23 cellular contexts compared by ENCODE assay signal in the genomic region with DNA sequence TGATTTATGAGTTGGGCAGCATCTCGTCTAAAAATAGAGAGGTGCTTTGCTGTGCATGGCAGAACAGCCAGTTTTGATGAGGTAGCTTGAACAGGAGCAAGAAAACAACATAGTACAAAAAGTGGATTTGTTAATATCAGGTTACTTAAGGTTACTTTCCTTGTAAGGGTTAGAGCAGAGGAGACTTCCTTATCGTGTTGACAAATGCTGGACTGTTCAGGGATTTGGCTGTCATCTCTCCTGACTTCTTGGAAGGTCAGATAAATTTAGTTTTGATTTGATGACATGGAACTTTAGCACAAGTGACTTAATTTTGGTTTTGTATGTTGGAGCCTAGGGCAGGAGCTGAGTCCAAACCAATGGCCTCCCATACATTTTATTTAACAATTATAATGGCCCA.
"Had no signal": no experiment of that assay in that cellular context is flagged by ENCODE, and none has a peak within 500 bp of the region (broad histone marks: within the 10 kb centered on the region; RNA-seq: fewer than 3 reads in every experiment).

No MANE protein-coding gene starts in this region.

- H3K27ac ChIP-seq: brain microvascular endothelial cell had no signal

- H3K9me3 Mint-ChIP-seq: activated CD4-positive, alpha-beta memory T cell treated with anti-CD3 and anti-CD28 coated beads, Interleukin-2, amount 10 ng/mL, durations not matched to agents 7 days and 5 days; endodermal cell had no signal

- H3K36me3 ChIP-seq: brain microvascular endothelial cell had no signal

- H3K27me3 Mint-ChIP-seq: activated CD4-positive, alpha-beta memory T cell treated with anti-CD3 and anti-CD28 coated beads, Interleukin-2, amount 10 ng/mL, durations not matched to agents 7 days and 5 days; activated CD4-positive, alpha-beta T cell treated with anti-CD3 and anti-CD28 coated beads, Interleukin-2, amount 10 ng/mL, durations not matched to agents 7 days and 5 days; activated naive CD4-positive, alpha-beta T cell treated with anti-CD3 and anti-CD28 coated beads, Interleukin-2, amount 10 ng/mL, durations not matched to agents 7 days and 5 days; central memory CD8-positive, alpha-beta T cell had no signal

- H3K27me3 ChIP-seq: brain microvascular endothelial cell had no signal

- H3K27ac Mint-ChIP-seq: activated CD4-positive, alpha-beta memory T cell treated with anti-CD3 and anti-CD28 coated beads, Interleukin-2, amount 10 ng/mL, durations not matched to agents 7 days and 5 days; activated CD4-positive, alpha-beta T cell treated with anti-CD3 and anti-CD28 coated beads, Interleukin-2, amount 10 ng/mL, durations not matched to agents 7 days and 5 days; activated naive CD4-positive, alpha-beta T cell treated with anti-CD3 and anti-CD28 coated beads, Interleukin-2, amount 10 ng/mL, durations not matched to agents 7 days and 5 days; activated naive CD8-positive, alpha-beta T cell; activated T-cell treated with anti-CD3 and anti-CD28 coated beads, Interleukin-2, amount 50 U/mL, for 24 hours; activated T-cell treated with anti-CD3 and anti-CD28 coated beads, Interleukin-2, amount 50 U/mL, for 72 hours; endodermal cell; WTC11 had no signal

- H3K4me1 Mint-ChIP-seq: activated CD4-positive, alpha-beta memory T cell treated with anti-CD3 and anti-CD28 coated beads, Interleukin-2, amount 10 ng/mL, durations not matched to agents 7 days and 5 days; activated CD4-positive, alpha-beta T cell treated with anti-CD3 and anti-CD28 coated beads, Interleukin-2, amount 10 ng/mL, durations not matched to agents 7 days and 5 days; activated naive CD4-positive, alpha-beta T cell treated with anti-CD3 and anti-CD28 coated beads, Interleukin-2, amount 10 ng/mL, durations not matched to agents 7 days and 5 days; central memory CD8-positive, alpha-beta T cell; endodermal cell had no signal

- ATAC-seq: activated T-cell treated with anti-CD3 and anti-CD28 coated beads, Interleukin-2, amount 50 U/mL, for 72 hours; esophagus mucosa; WTC11 had no signal

- DNase-seq: activated CD4-positive, alpha-beta memory T cell treated with anti-CD3 and anti-CD28 coated beads, Interleukin-2, amount 10 ng/mL, durations not matched to agents 7 days and 5 days; activated CD4-positive, alpha-beta T cell treated with anti-CD3 and anti-CD28 coated beads for 1 hour; activated CD4-positive, alpha-beta T cell treated with anti-CD3 and anti-CD28 coated beads for 4 hours; activated CD4-positive, alpha-beta T cell treated with anti-CD3 and anti-CD28 coated beads, Interleukin-2, amount 10 ng/mL, durations not matched to agents 7 days and 5 days; activated CD4-positive, alpha-beta T cell treated with anti-CD3 and anti-CD28 coated beads, Interleukin-2, amount 50 U/mL, for 4 hours; activated CD8-positive, alpha-beta memory T cell treated with anti-CD3 and anti-CD28 coated beads, Interleukin-2, amount 50 U/mL, for 48 hours; activated gamma-delta T cell; activated naive CD4-positive, alpha-beta T cell; activated naive CD4-positive, alpha-beta T cell treated with anti-CD3 and anti-CD28 coated beads, Interleukin-2, amount 10 ng/mL, durations not matched to agents 7 days and 5 days; activated T-cell treated with anti-CD3 and anti-CD28 coated beads for 4 hours; activated T-cell treated with anti-CD3 and anti-CD28 coated beads, Interleukin-2, amount 50 U/mL, for 24 hours; activated T-cell treated with anti-CD3 and anti-CD28 coated beads, Interleukin-2, amount 50 U/mL, for 72 hours; amniotic stem cell; anterior cingulate cortex; brain microvascular endothelial cell; effector CD8-positive, alpha-beta T cell; endodermal cell; foreskin fibroblast; T-helper 2 cell had no signal

- H3K4me3 Mint-ChIP-seq: activated CD4-positive, alpha-beta memory T cell treated with anti-CD3 and anti-CD28 coated beads, Interleukin-2, amount 10 ng/mL, durations not matched to agents 7 days and 5 days; activated CD4-positive, alpha-beta T cell treated with anti-CD3 and anti-CD28 coated beads, Interleukin-2, amount 10 ng/mL, durations not matched to agents 7 days and 5 days; activated naive CD4-positive, alpha-beta T cell treated with anti-CD3 and anti-CD28 coated beads, Interleukin-2, amount 10 ng/mL, durations not matched to agents 7 days and 5 days; activated naive CD8-positive, alpha-beta T cell; activated T-cell treated with anti-CD3 and anti-CD28 coated beads, Interleukin-2, amount 50 U/mL, for 24 hours; activated T-cell treated with anti-CD3 and anti-CD28 coated beads, Interleukin-2, amount 50 U/mL, for 72 hours; central memory CD8-positive, alpha-beta T cell; endodermal cell; WTC11 had no signal

- H3K36me3 Mint-ChIP-seq: activated naive CD4-positive, alpha-beta T cell treated with anti-CD3 and anti-CD28 coated beads, Interleukin-2, amount 10 ng/mL, durations not matched to agents 7 days and 5 days; activated naive CD8-positive, alpha-beta T cell had no signal
